In genomic region chr1:6603424-6603850, GRCh38 we compare ENCODE assay signal across 1 cellular context.
TF ChIP-seq lines count a peak whose summit lies in the region.

No MANE protein-coding gene starts in this region.

TF ChIP-seq in SK-N-SH treated with all-trans-retinoic acid at 6 μM for 48 hours, 23 proteins besides CTCF, POLR2A, EP300 and RAD21 (continued from another document):
- no peak for TF ChIP-seq TCF4 (CRISPR knock-in tag; IDR thresholded peaks at IDR 0.05; ENCODE audit: borderline replicate concordance)
- TF ChIP-seq OSR1 (CRISPR knock-in tag; IDR thresholded peaks at IDR 0.05) = no peak
- no peak for TF ChIP-seq CSDC2 (CRISPR knock-in tag; IDR thresholded peaks at IDR 0.05)
- no peak for TF ChIP-seq ESRRG (CRISPR knock-in tag; IDR thresholded peaks at IDR 0.05)
